In genomic region chr14:100256339-100256895, GRCh38 we compare ENCODE assay signal across 12 cellular contexts. TPM values are rescaled to one million over a fixed set of nuclear protein-coding genes. Genes with fewer than 3 reads are reported as not detected.
A peak's percentile ranks its signal among the peaks of the same experiment; 100 is the strongest.
DNase-seq lines count a peak whose midpoint lies in the region; ATAC-seq and TF ChIP-seq lines count a peak whose summit lies in the region.
"Had no signal": no experiment of that assay in that cellular context is flagged by ENCODE, and none has a peak within 500 bp of the region (broad histone marks: within the 10 kb centered on the region; RNA-seq: fewer than 3 reads in every experiment).

No MANE protein-coding gene starts in this region.

- H3K36me3 Mint-ChIP-seq in central memory CD8-positive, alpha-beta T cell (ENCODE audit: insufficient read depth): peaks cover 5% of the 10 kb centered on the region

- peak overlapping the region; percentile 14 for H3K27ac Mint-ChIP-seq in central memory CD8-positive, alpha-beta T cell (ENCODE audit: low read depth)

- ATAC-seq in GM18519 (IDR thresholded peaks at IDR 0.05; ENCODE audit: low FRiP score, unreplicated experiment): peak; percentile 78
- peak; percentile 56 for ATAC-seq in GM21526 (IDR thresholded peaks at IDR 0.05; ENCODE audit: low FRiP score, unreplicated experiment)
- peak; percentile 72 for ATAC-seq in HG03432 (IDR thresholded peaks at IDR 0.05; ENCODE audit: unreplicated experiment)
- no peak for ATAC-seq in central memory CD8-positive, alpha-beta T cell (replicated peaks; ENCODE audit: extremely low read depth, poor library complexity, severe bottlenecking)

- no peaks in the 10 kb centered on the region for H3K4me1 ChIP-seq in uterus

- TF ChIP-seq CTCF in uterus (IDR thresholded peaks at IDR 0.05): no peak

- H3K27me3 ChIP-seq in uterus: no peaks in the 10 kb centered on the region

- peak overlapping the region; percentile 23 for H3K4me3 Mint-ChIP-seq in central memory CD8-positive, alpha-beta T cell

- no peaks in the 10 kb centered on the region for H3K36me3 ChIP-seq in uterus

- H3K4me3 ChIP-seq in uterus: no peak overlapping the region

- TF ChIP-seq POLR2A in uterus (IDR thresholded peaks at IDR 0.05): no peak

- no peak for DNase-seq in central memory CD8-positive, alpha-beta T cell (ENCODE audit: low spot score in 2 of 2)
- DNase-seq in NCI-H2171 (lab: John Stamatoyannopoulos, UW) (no peak), uterus (no peak), NCI-H2196 treated with DMSO at 0.1 percent for 48 hours (lab: John Stamatoyannopoulos, UW; ENCODE audit: unreplicated experiment) (no peak), epidermal melanocyte (ENCODE audit: insufficient read length, low spot score) (no peak)
- DNase-seq: activated CD8-positive, alpha-beta memory T cell treated with anti-CD3 and anti-CD28 coated beads, Interleukin-2, amount 50 U/mL, for 4 hours; cerebellar nuclear complex; glutamatergic neuron; Right ventricle myocardium superior had no signal

- H3K9me3 Mint-ChIP-seq in central memory CD8-positive, alpha-beta T cell: no peaks in the 10 kb centered on the region

- peaks cover 81% of the 10 kb centered on the region for H3K4me1 Mint-ChIP-seq in central memory CD8-positive, alpha-beta T cell

- no peaks in the 10 kb centered on the region for H3K9me3 ChIP-seq in uterus

- no peak overlapping the region for H3K27ac ChIP-seq in uterus

- no peaks in the 10 kb centered on the region for H3K27me3 Mint-ChIP-seq in central memory CD8-positive, alpha-beta T cell

- intact Hi-C loops in uterus (cut with DNase I; ENCODE audit: low total_unique reads): no loop called here

RNA-seq across cellular contexts. Expression of gene YY1, which starts 17.5 kb away (rescaled TPM):
- total RNA-seq in uterus: 10 to 100 TPM; 40.2 to 61.7 (median 53.2) TPM

RNA-seq across cellular contexts. Expression of gene SLC25A29, which starts 49.8 kb away (rescaled TPM):
- total RNA-seq in uterus: 100 to 1,000 TPM in 1 of 4 donors, 10 to 100 TPM in 3; 16.2 to 850 (median 60.1) TPM
